In genomic region chr3:16382852-16383251, GRCh38 we compare ENCODE assay signal across 11 cellular contexts.
DNase-seq lines count a peak whose midpoint lies in the region; ATAC-seq, FAIRE-seq and TF ChIP-seq lines count a peak whose summit lies in the region.
"Had no signal": no experiment of that assay in that cellular context is flagged by ENCODE, and none has a peak within 500 bp of the region (broad histone marks: within the 10 kb centered on the region; RNA-seq: fewer than 3 reads in every experiment).

No MANE protein-coding gene starts in this region.

- FAIRE-seq in GM19239 (lab: Jason Lieb, UNC): peak; percentile 83

- no peak overlapping the region for H2AFZ ChIP-seq in DND-41 (ENCODE audit: low read depth, low read length)

- H4K20me1 ChIP-seq in DND-41 (ENCODE audit: insufficient read depth, low read length): no peaks in the 10 kb centered on the region

- peaks cover 63% of the 10 kb centered on the region for H3K79me2 ChIP-seq in DND-41 (ENCODE audit: insufficient read depth, low read length)

- ATAC-seq in DND-41 (ENCODE audit: insufficient read depth, low read depth) (no peak), HG02938 (IDR thresholded peaks at IDR 0.05; ENCODE audit: unreplicated experiment) (peak; percentile 50), T-cell (replicated peaks in 1 of 4) (no peak)
- ATAC-seq: activated CD4-positive, CD25-positive, alpha-beta regulatory T cell treated with anti-CD3 and anti-CD28 coated beads, Interleukin-2, amount 50 U/mL, for 24 hours had no signal

- H3K4me3 ChIP-seq in DND-41 (ENCODE audit: low read depth in 1 of 2, low read length in 2 of 2): no peak overlapping the region
- no peak overlapping the region for H3K4me3 ChIP-seq in Caco-2 (ENCODE audit: low read depth, low read length)

- H3K9me3 ChIP-seq in DND-41 (ENCODE audit: insufficient read depth, low read length, severe bottlenecking): no peaks in the 10 kb centered on the region
- H3K9me3 ChIP-seq in Caco-2: no peaks in the 10 kb centered on the region

- H3K4me3 Mint-ChIP-seq in T-cell: no peak overlapping the region
- H3K4me3 Mint-ChIP-seq in Caco-2 (ENCODE audit: unreplicated experiment): no peak overlapping the region
- no peak overlapping the region for H3K4me3 Mint-ChIP-seq in type B pancreatic cell
- H3K4me3 Mint-ChIP-seq: brain had no signal

- no peak overlapping the region for H3K9ac ChIP-seq in DND-41 (ENCODE audit: low read depth, low read length)

- CTCF ChIA-PET in T-cell (lab: Charles Lee): interaction anchor here in 1 of 2 donors (0.6 kb wide), 1 partner anchor 23 kb away, joined by 3 read pairs; no protein-coding TSS in a partner anchor
- CTCF ChIA-PET in Caco-2 (lab: Charles Lee): no interaction called here

- POLR2A ChIA-PET in T-cell (lab: Charles Lee): no interaction called here
- POLR2A ChIA-PET in Caco-2 (lab: Charles Lee): no interaction called here

- peaks cover 62 to 70% (median 70%) of the 10 kb centered on the region in 3 donors for H3K4me1 Mint-ChIP-seq in T-cell
- H3K4me1 Mint-ChIP-seq in Caco-2 (ENCODE audit: low read depth, unreplicated experiment): peaks cover 10% of the 10 kb centered on the region
- peaks cover 3% of the 10 kb centered on the region for H3K4me1 Mint-ChIP-seq in type B pancreatic cell (ENCODE audit: unreplicated experiment)

- H3K4me1 ChIP-seq in DND-41 (ENCODE audit: insufficient read depth, low read length): peaks cover 90% of the 10 kb centered on the region
- no peaks in the 10 kb centered on the region for H3K4me1 ChIP-seq in Caco-2

- TF ChIP-seq CTCF in DND-41 (IDR thresholded peaks at IDR 0.05; ENCODE audit: borderline replicate concordance, extremely low read depth, low read length, poor library complexity, severe bottlenecking) (no peak), Caco-2 (IDR thresholded peaks at IDR 0.05; ENCODE audit: insufficient read depth in 1 of 2, low read depth in 1 of 2, low read length in 1 of 2, severe bottlenecking in 1 of 2, unreplicated experiment in 1 of 2) (no peak), type B pancreatic cell (conservative IDR thresholded peaks at IDR 0.05) (no peak)

- peak overlapping the region; percentile 52 to 84 for H3K27ac Mint-ChIP-seq in T-cell
- no peak overlapping the region for H3K27ac Mint-ChIP-seq in Caco-2 (ENCODE audit: unreplicated experiment)
- no peak overlapping the region for H3K27ac Mint-ChIP-seq in type B pancreatic cell
- H3K27ac Mint-ChIP-seq: brain had no signal

- H3K27me3 ChIP-seq in DND-41 (ENCODE audit: insufficient read depth, low read length, poor library complexity): no peaks in the 10 kb centered on the region
- no peaks in the 10 kb centered on the region for H3K27me3 ChIP-seq in Caco-2 (replicated peaks; ENCODE audit: control insufficient read depth, insufficient read depth, low read length)

- DNase-seq in DND-41 (no peak), GM19239 (ENCODE audit: insufficient read length, low spot score) (no peak), T-cell (no peak), Caco-2 (no peak), NCI-H510A treated with DMSO at 0.1 percent for 48 hours (lab: John Stamatoyannopoulos, UW) (no peak), type B pancreatic cell (ENCODE audit: extremely low spot score, unreplicated experiment) (no peak)
- no peak for DNase-seq in stimulated activated CD8-positive, alpha-beta memory T cell treated with anti-CD3 and anti-CD28 coated beads, Interleukin-4, amount 100 ng/mL, for 48 hours
- DNase-seq: posterior cingulate gyrus had no signal

- intact Hi-C loops in Caco-2 (cut with micrococcal nuclease; ENCODE audit: unreplicated experiment): no loop called here

- peaks cover 23% of the 10 kb centered on the region for H3K36me3 ChIP-seq in DND-41 (ENCODE audit: insufficient read depth, low read length)
- H3K36me3 ChIP-seq in Caco-2 (ENCODE audit: control insufficient read depth, insufficient read depth, low read length): no peaks in the 10 kb centered on the region

- peaks cover 44% of the 10 kb centered on the region for H3K36me3 Mint-ChIP-seq in T-cell
- H3K36me3 Mint-ChIP-seq in Caco-2 (ENCODE audit: insufficient read depth, unreplicated experiment): no peaks in the 10 kb centered on the region
- no peaks in the 10 kb centered on the region for H3K36me3 Mint-ChIP-seq in type B pancreatic cell

- no peak overlapping the region for H3K4me2 ChIP-seq in DND-41 (ENCODE audit: insufficient read depth, low read length)

- H3K27ac ChIP-seq in DND-41 (ENCODE audit: low read length): peak overlapping the region; percentile 98

- H3K27me3 Mint-ChIP-seq in T-cell (no peaks in the 10 kb centered on the region), Caco-2 (ENCODE audit: insufficient read depth, unreplicated experiment) (no peaks in the 10 kb centered on the region), type B pancreatic cell (no peaks in the 10 kb centered on the region)

- no TSS peak for BruUV-seq in Caco-2 (replicated peaks; lab: Mats Ljungman, UMichigan)

- H3K9me3 Mint-ChIP-seq in T-cell: peaks cover 0 to 3% (median 0%) of the 10 kb centered on the region in 3 donors
- no peaks in the 10 kb centered on the region for H3K9me3 Mint-ChIP-seq in Caco-2 (ENCODE audit: unreplicated experiment)
- no peaks in the 10 kb centered on the region for H3K9me3 Mint-ChIP-seq in type B pancreatic cell

Comparison
In these comparisons a context has a peak if more than half of its experiments do, and no peak if none do; other contexts are left out.
1. H3K27ac Mint-ChIP-seq: peak in T-cell (2 of 2); none in Caco-2 (single experiment) and type B pancreatic cell (single experiment).